ENCODE assay signal across 9 cellular contexts in genomic region chr7:136874393-136875032, GRCh38. TPM values are rescaled to one million over a fixed set of nuclear protein-coding genes. Genes with fewer than 3 reads are reported as not detected.
DNase-seq lines count a peak whose midpoint lies in the region; ATAC-seq, FAIRE-seq and TF ChIP-seq lines count a peak whose summit lies in the region.
"Had no signal": no experiment of that assay in that cellular context is flagged by ENCODE, and none has a peak within 500 bp of the region (broad histone marks: within the 10 kb centered on the region; RNA-seq: fewer than 3 reads in every experiment).

No MANE protein-coding gene starts in this region.

- ATAC-seq in GM21786 (IDR thresholded peaks at IDR 0.05; ENCODE audit: unreplicated experiment) (no peak), pancreas (no peak)

- no peak for TF ChIP-seq EP300 in neural cell (conservative IDR thresholded peaks at IDR 0.05; ENCODE audit: poor library complexity, severe bottlenecking)

- DNase-seq in GM12864 (ENCODE audit: low read depth) (no peak), NB4 (ENCODE audit: low read depth) (peak; percentile 30), brain microvascular endothelial cell (no peak), pancreas (no peak)
- no peak for DNase-seq in activated CD4-positive, alpha-beta T cell treated with anti-CD3 and anti-CD28 coated beads, Interleukin-2, amount 50 U/mL, for 4 hours
- DNase-seq: activated naive CD8-positive, alpha-beta T cell treated with anti-CD3 and anti-CD28 coated beads for 36 hours; RPMI8226 had no signal

- in situ Hi-C loops in brain microvascular endothelial cell (cut with HindIII; ENCODE audit: low pct_ligation_motif_present, low sequenced_read_pairs), result no loop called here

- H3K9me2 ChIP-seq in neural cell (ENCODE audit: insufficient read depth, low read length), result no peaks in the 10 kb centered on the region

- H3K27me3 ChIP-seq in brain microvascular endothelial cell (replicated peaks) (peaks cover 23% of the 10 kb centered on the region), neural cell (ENCODE audit: insufficient read depth, low read depth, low read length) (peaks cover 47% of the 10 kb centered on the region), pancreas (peaks cover 0 to 4% (median under 1%) of the 10 kb centered on the region in 4 donors)

- no peak overlapping the region for H2AFZ ChIP-seq in neural cell (ENCODE audit: low read depth, low read length)

- H3K4me2 ChIP-seq in neural cell (ENCODE audit: low read length), result no peak overlapping the region

- no peak overlapping the region for H3K27ac ChIP-seq in brain microvascular endothelial cell
- no peak overlapping the region for H3K27ac ChIP-seq in neural cell (ENCODE audit: low read length)
- no peak overlapping the region for H3K27ac ChIP-seq in pancreas

- FAIRE-seq in pancreas (lab: Jason Lieb, UNC), result no peak

- no peaks in the 10 kb centered on the region for H3K36me3 ChIP-seq in brain microvascular endothelial cell (replicated peaks)
- H3K36me3 ChIP-seq in neural cell (ENCODE audit: insufficient read depth, low read length), result no peaks in the 10 kb centered on the region
- no peaks in the 10 kb centered on the region for H3K36me3 ChIP-seq in pancreas

- peak; percentile 41 for TF ChIP-seq CTCF in GM12864 (IDR thresholded peaks at IDR 0.05; ENCODE audit: low read depth, low read length, missing control alignments)
- peak; percentile 70 for TF ChIP-seq CTCF in NB4 (IDR thresholded peaks at IDR 0.05; ENCODE audit: low read depth, low read length)
- TF ChIP-seq CTCF in brain microvascular endothelial cell (IDR thresholded peaks at IDR 0.05; ENCODE audit: low read depth, low read length, missing control alignments), result peak; percentile 67
- TF ChIP-seq CTCF in neural cell (IDR thresholded peaks at IDR 0.05; ENCODE audit: poor library complexity, severe bottlenecking), result peak; percentile 31
- no peak for TF ChIP-seq CTCF in pancreas (IDR thresholded peaks at IDR 0.05)

- TF ChIP-seq RAD21 in neural cell (conservative IDR thresholded peaks at IDR 0.05), result no peak

- no peak overlapping the region for H3K9ac ChIP-seq in neural cell (ENCODE audit: low read length)

- H3K79me2 ChIP-seq in neural cell (replicated peaks; ENCODE audit: insufficient read depth, low read length), result no peaks in the 10 kb centered on the region

- H4K20me1 ChIP-seq in neural cell (ENCODE audit: insufficient read depth), result no peaks in the 10 kb centered on the region

- intact Hi-C loops in pancreas (cut with DNase I), result no loop called here

- H3K9me3 ChIP-seq in neural cell (ENCODE audit: low read length) (no peaks in the 10 kb centered on the region), pancreas (no peaks in the 10 kb centered on the region)

- WGBS in pancreas, 2 donors, result 11 to 14% methylated on average over 2 of the region's 2 CpGs

- no peak for TF ChIP-seq POLR2A in NB4 (IDR thresholded peaks at IDR 0.05; ENCODE audit: extremely low read depth, insufficient read length)

- H3K4me3 ChIP-seq in GM12864 (ENCODE audit: low read depth, low read length), result no peak overlapping the region
- H3K4me3 ChIP-seq in NB4 (ENCODE audit: low read depth, low read length), result no peak overlapping the region
- H3K4me3 ChIP-seq in brain microvascular endothelial cell (ENCODE audit: low read depth, low read length), result no peak overlapping the region
- no peak overlapping the region for H3K4me3 ChIP-seq in neural cell (ENCODE audit: low read length)
- H3K4me3 ChIP-seq in pancreas, result no peak overlapping the region

- no peaks in the 10 kb centered on the region for H3F3A ChIP-seq in neural cell (ENCODE audit: insufficient read depth, low read length, poor library complexity, severe bottlenecking)

- H3K4me1 ChIP-seq in pancreas, result no peaks in the 10 kb centered on the region

TF ChIP-seq in neural cell, 6 proteins besides CTCF, POLR2A, EP300 and RAD21:
- TF ChIP-seq REST (IDR thresholded peaks at IDR 0.05; ENCODE audit: borderline replicate concordance) (no peak), SMC3 (conservative IDR thresholded peaks at IDR 0.05; ENCODE audit: poor library complexity) (no peak)

RNA-seq across cellular contexts. Expression of gene CHRM2, which starts 6.1 kb away (rescaled TPM):
- polyA plus RNA-seq in neural cell (0.05 TPM in 1 of 2 replicates, not detected in the other), pancreas (under 1 TPM in 1 of 2 donors, not detected in 1; 0.12 TPM)
- 0.49 and 1.3 TPM in 2 replicates for polyA minus RNA-seq in neural cell
- under 1 TPM in 2 of 6 donors, not detected in 4; 0.03 to 0.08 TPM for total RNA-seq in pancreas
- total RNA-seq: activated naive CD8-positive, alpha-beta T cell treated with anti-CD3 and anti-CD28 coated beads for 36 hours had no signal

Comparison
In these comparisons a context has a peak if more than half of its experiments do, and no peak if none do; other contexts are left out.
1. CTCF ChIP-seq: peak in GM12864 (single experiment), NB4 (single experiment), brain microvascular endothelial cell (single experiment) and neural cell (single experiment); none in pancreas (0 of 4).